8 cellular contexts compared by ENCODE assay signal in the genomic region with DNA sequence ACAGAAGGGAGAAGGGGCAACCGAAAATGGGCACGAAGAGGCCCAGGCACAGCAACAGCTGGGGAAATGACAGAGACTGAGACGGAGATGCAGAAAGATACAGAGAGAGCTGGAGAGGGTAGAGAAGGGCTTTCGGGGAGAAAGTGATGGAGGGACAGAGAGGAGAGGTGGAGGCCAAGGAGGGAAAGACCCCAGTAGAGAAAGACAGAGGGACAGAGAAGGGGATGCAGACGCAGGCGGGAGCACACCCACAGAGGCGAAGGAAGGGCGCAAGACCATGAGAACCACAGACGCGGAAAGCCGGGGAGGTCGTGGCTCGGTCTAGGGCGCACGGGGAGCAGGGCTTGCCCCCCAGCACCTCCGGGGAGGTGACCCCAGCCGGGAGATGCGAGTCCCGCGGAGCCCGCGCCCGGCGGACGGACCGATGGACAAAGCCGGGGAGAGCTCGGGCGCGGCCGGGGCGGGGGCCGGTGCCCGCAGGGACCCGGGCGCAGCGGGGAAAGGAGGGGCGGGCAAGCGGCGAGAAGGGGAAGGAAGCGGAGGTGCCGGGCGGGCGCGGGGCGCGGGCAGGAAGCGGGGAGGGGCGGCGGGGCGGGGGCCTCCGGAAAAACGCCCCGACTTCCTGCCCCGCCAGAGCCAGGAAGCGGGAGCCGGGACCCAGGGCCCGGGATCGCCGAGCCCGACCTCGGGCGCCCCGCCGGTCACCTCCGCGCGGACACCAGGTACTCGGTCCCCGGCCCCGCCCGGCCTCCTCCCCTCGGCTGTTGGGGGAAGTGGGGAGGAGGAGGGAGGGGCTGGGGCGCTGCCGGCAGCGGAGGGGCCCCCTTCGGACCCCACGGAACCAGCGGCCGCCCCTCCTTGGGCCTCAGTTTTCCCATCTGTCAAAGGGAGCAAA. TPM values are rescaled to one million over a fixed set of nuclear protein-coding genes. Genes with fewer than 3 reads are reported as not detected.
DNase-seq lines count a peak whose midpoint lies in the region; ATAC-seq, FAIRE-seq and TF ChIP-seq lines count a peak whose summit lies in the region.

A gene with protein sequence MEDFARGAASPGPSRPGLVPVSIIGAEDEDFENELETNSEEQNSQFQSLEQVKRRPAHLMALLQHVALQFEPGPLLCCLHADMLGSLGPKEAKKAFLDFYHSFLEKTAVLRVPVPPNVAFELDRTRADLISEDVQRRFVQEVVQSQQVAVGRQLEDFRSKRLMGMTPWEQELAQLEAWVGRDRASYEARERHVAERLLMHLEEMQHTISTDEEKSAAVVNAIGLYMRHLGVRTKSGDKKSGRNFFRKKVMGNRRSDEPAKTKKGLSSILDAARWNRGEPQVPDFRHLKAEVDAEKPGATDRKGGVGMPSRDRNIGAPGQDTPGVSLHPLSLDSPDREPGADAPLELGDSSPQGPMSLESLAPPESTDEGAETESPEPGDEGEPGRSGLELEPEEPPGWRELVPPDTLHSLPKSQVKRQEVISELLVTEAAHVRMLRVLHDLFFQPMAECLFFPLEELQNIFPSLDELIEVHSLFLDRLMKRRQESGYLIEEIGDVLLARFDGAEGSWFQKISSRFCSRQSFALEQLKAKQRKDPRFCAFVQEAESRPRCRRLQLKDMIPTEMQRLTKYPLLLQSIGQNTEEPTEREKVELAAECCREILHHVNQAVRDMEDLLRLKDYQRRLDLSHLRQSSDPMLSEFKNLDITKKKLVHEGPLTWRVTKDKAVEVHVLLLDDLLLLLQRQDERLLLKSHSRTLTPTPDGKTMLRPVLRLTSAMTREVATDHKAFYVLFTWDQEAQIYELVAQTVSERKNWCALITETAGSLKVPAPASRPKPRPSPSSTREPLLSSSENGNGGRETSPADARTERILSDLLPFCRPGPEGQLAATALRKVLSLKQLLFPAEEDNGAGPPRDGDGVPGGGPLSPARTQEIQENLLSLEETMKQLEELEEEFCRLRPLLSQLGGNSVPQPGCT (plus strand): TSS at position 617 of the 895 bp plus-strand sequence. CDS start 4,899 bp downstream, outside the sequence.

- H3K4me3 ChIP-seq in esophagus squamous epithelium = peak within 1 kb of the TSS; percentile 59 to 98 (median 91)

- ATAC-seq in natural killer cell = peak in 1 of 3 donors; percentile 6

- H3K27ac Mint-ChIP-seq in activated T-cell treated with anti-CD3 and anti-CD28 coated beads, Interleukin-2, amount 50 U/mL, for 24 hours = peak within 1 kb of the TSS; percentile 96
- peak within 1 kb of the TSS; percentile 84 to 89 for H3K27ac Mint-ChIP-seq in natural killer cell

- no peaks in the 10 kb centered on the region for H3K27me3 ChIP-seq in esophagus squamous epithelium

- H3K27ac ChIP-seq in esophagus squamous epithelium = peak within 1 kb of the TSS; percentile 83 to 95 (median 91)

- intact Hi-C loops in esophagus squamous epithelium (cut with DNase I) = no loop called here
- intact Hi-C loops in natural killer cell (cut with micrococcal nuclease) = no loop called here

- H3K36me3 ChIP-seq in esophagus squamous epithelium = peaks cover 0 to 5% (median 0%) of the 10 kb centered on the region in 3 donors

- DNase-seq in DMS153 treated with DMSO at 0.1 percent for 48 hours (lab: John Stamatoyannopoulos, UW; ENCODE audit: unreplicated experiment) = peak; percentile 39
- DNase-seq in DMS153 (lab: John Stamatoyannopoulos, UW) = no peak
- peak; percentile 35 for DNase-seq in NCI-H2227 treated with DMSO at 0.1 percent for 48 hours (lab: John Stamatoyannopoulos, UW)
- DNase-seq in activated T-cell treated with anti-CD3 and anti-CD28 coated beads, Interleukin-2, amount 50 U/mL, for 24 hours = peak; percentile 80
- no peak for DNase-seq in esophagus squamous epithelium (lab: John Stamatoyannopoulos, UW)
- DNase-seq in natural killer cell = peak; percentile 51
- peak; percentile 47 for DNase-seq in urothelium cell line (ENCODE audit: low spot score)
- no peak for DNase-seq in foreskin melanocyte

- TF ChIP-seq CTCF in esophagus squamous epithelium (IDR thresholded peaks at IDR 0.05) = no peak
- no peak for TF ChIP-seq CTCF in natural killer cell (IDR thresholded peaks at IDR 0.05)

- H3K27me3 Mint-ChIP-seq in activated T-cell treated with anti-CD3 and anti-CD28 coated beads, Interleukin-2, amount 50 U/mL, for 24 hours = no peaks in the 10 kb centered on the region
- no peaks in the 10 kb centered on the region for H3K27me3 Mint-ChIP-seq in natural killer cell (ENCODE audit: low read depth in 2 of 2)

- peaks cover 69% of the 10 kb centered on the region for H3K4me1 Mint-ChIP-seq in activated T-cell treated with anti-CD3 and anti-CD28 coated beads, Interleukin-2, amount 50 U/mL, for 24 hours (ENCODE audit: low read depth)
- peaks cover 42 to 86% of the 10 kb centered on the region in 2 donors for H3K4me1 Mint-ChIP-seq in natural killer cell

- H3K4me3 Mint-ChIP-seq in activated T-cell treated with anti-CD3 and anti-CD28 coated beads, Interleukin-2, amount 50 U/mL, for 24 hours = peak within 1 kb of the TSS; percentile 97
- peak within 1 kb of the TSS; percentile 92 for H3K4me3 Mint-ChIP-seq in natural killer cell

- WGBS in esophagus squamous epithelium, 2 donors = 2 to 4% methylated on average over 16 to 20 of the region's 80 CpGs

- no peak for FAIRE-seq in urothelium cell line (lab: Jason Lieb, UNC)

- H3K9me3 Mint-ChIP-seq in activated T-cell treated with anti-CD3 and anti-CD28 coated beads, Interleukin-2, amount 50 U/mL, for 24 hours = no peaks in the 10 kb centered on the region
- H3K9me3 Mint-ChIP-seq in natural killer cell = no peaks in the 10 kb centered on the region

- H3K9me3 ChIP-seq in esophagus squamous epithelium = no peaks in the 10 kb centered on the region

- peak in 2 of 4 donors; percentile 48 to 72 for TF ChIP-seq POLR2A in esophagus squamous epithelium (IDR thresholded peaks at IDR 0.05)

- peaks cover 18 to 56% (median 25%) of the 10 kb centered on the region in 3 donors for H3K4me1 ChIP-seq in esophagus squamous epithelium

- peaks cover 36% of the 10 kb centered on the region for H3K36me3 Mint-ChIP-seq in activated T-cell treated with anti-CD3 and anti-CD28 coated beads, Interleukin-2, amount 50 U/mL, for 24 hours (ENCODE audit: low read depth)
- no peaks in the 10 kb centered on the region for H3K36me3 Mint-ChIP-seq in natural killer cell

RNA-seq across cellular contexts. Expression of the gene that starts here (rescaled TPM):
- total RNA-seq in esophagus squamous epithelium (10 to 100 TPM; 31.0 to 59.5 (median 56.2) TPM), natural killer cell (1,000 to 10,000 TPM; 1,177 to 1,409 (median 1,354) TPM)

Comparison
In these comparisons a context has a peak if more than half of its experiments do, and no peak if none do; other contexts are left out.
1. RNA of the gene that starts here (total RNA-seq): 1,177 to 1,409 TPM in natural killer cell; 31.0 to 59.5 TPM in esophagus squamous epithelium; every median in the first group is over 10 times any median in the second.
2. DNase-seq: peak in DMS153 treated with DMSO at 0.1 percent for 48 hours (single experiment), NCI-H2227 treated with DMSO at 0.1 percent for 48 hours (single experiment), activated T-cell treated with anti-CD3 and anti-CD28 coated beads, Interleukin-2, amount 50 U/mL, for 24 hours (single experiment), natural killer cell (single experiment) and urothelium cell line (single experiment); none in DMS153 (single experiment), esophagus squamous epithelium (single experiment) and foreskin melanocyte (single experiment).